Comparison of ENCODE assay signal across 1 cellular context in the genomic region with DNA sequence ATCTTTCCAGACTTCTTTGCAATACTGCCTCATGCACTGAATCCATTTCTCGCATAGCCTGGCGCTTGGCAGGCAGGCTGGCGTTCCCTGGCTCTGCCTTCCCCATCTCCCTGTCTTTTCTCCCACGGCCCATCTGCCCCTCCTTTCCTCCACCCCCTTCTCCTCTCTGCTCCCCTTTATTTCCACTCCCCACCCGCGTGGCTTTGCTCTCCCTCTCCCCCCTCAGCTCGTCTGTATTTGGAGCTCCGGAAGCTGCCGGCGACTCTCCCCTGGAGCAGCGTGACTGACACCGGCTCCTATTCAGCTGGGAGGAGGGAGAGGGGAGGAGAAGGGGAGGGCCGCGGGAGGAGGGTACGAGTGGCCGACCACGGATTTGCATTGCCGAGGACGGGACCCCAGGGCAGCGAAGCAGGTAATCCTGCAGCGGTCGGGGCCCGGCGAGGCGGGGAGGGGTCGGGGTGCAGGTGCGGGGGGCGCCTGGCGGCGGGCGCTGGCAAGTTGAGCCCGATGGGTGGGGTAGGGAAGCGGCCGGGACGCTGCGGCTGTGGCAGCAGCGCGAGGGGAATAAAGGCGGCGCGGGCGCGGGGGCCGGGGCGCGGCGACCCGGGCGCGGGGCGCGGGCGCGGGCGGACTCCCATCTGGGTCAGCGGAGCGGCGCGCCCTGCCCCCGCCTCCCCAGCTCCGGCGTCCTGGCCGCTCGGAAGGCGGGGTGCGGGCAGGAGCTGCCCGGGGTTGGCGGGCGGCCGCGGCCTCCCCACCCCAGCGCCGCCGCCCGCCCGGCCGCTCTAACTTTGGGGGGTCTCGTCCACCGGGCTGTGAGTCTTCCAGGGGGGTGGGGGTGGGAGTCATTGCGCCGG.
TF ChIP-seq lines count a peak whose summit lies in the region.

A gene with protein sequence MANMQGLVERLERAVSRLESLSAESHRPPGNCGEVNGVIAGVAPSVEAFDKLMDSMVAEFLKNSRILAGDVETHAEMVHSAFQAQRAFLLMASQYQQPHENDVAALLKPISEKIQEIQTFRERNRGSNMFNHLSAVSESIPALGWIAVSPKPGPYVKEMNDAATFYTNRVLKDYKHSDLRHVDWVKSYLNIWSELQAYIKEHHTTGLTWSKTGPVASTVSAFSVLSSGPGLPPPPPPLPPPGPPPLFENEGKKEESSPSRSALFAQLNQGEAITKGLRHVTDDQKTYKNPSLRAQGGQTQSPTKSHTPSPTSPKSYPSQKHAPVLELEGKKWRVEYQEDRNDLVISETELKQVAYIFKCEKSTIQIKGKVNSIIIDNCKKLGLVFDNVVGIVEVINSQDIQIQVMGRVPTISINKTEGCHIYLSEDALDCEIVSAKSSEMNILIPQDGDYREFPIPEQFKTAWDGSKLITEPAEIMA (plus strand): TSS at position 261 of the 857 bp plus-strand sequence. CDS start 27,961 bp downstream, outside the sequence.

TF ChIP-seq in HepG2, 621 proteins besides CTCF, POLR2A, EP300 and RAD21 (continued from another document):
- TF ChIP-seq, protein P1, sequence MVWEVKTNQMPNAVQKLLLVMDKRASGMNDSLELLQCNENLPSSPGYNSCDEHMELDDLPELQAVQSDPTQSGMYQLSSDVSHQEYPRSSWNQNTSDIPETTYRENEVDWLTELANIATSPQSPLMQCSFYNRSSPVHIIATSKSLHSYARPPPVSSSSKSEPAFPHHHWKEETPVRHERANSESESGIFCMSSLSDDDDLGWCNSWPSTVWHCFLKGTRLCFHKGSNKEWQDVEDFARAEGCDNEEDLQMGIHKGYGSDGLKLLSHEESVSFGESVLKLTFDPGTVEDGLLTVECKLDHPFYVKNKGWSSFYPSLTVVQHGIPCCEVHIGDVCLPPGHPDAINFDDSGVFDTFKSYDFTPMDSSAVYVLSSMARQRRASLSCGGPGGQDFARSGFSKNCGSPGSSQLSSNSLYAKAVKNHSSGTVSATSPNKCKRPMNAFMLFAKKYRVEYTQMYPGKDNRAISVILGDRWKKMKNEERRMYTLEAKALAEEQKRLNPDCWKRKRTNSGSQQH (CRISPR knock-in tag; IDR thresholded peaks at IDR 0.05; ENCODE audit: low read depth) = peak; percentile 74; the same call in 1 of the 2 replicates
- TF ChIP-seq NFE2 (CRISPR knock-in tag; IDR thresholded peaks at IDR 0.05) = no peak
- TF ChIP-seq ZNF75D (CRISPR knock-in tag; IDR thresholded peaks at IDR 0.05; ENCODE audit: borderline replicate concordance) = no peak
- TF ChIP-seq HOXD1 (CRISPR knock-in tag; IDR thresholded peaks at IDR 0.05) = no peak
- TF ChIP-seq SP4 (CRISPR knock-in tag; IDR thresholded peaks at IDR 0.05) = 0 out of 2 replicates have a peak, but pooled peaks have one; percentile 31
- no peak for TF ChIP-seq ZNF616 (CRISPR knock-in tag; IDR thresholded peaks at IDR 0.05; ENCODE audit: low read depth)
- peak; percentile 73 for TF ChIP-seq PCBP2 (optimal IDR thresholded peaks at IDR 0.05; ENCODE audit: low read depth, low read length, poor library complexity, severe bottlenecking)
- TF ChIP-seq ZNF598 (CRISPR knock-in tag; IDR thresholded peaks at IDR 0.05; ENCODE audit: borderline replicate concordance) = peak; percentile 76; the same call in 1 of the 2 replicates
- TF ChIP-seq, protein P2, sequence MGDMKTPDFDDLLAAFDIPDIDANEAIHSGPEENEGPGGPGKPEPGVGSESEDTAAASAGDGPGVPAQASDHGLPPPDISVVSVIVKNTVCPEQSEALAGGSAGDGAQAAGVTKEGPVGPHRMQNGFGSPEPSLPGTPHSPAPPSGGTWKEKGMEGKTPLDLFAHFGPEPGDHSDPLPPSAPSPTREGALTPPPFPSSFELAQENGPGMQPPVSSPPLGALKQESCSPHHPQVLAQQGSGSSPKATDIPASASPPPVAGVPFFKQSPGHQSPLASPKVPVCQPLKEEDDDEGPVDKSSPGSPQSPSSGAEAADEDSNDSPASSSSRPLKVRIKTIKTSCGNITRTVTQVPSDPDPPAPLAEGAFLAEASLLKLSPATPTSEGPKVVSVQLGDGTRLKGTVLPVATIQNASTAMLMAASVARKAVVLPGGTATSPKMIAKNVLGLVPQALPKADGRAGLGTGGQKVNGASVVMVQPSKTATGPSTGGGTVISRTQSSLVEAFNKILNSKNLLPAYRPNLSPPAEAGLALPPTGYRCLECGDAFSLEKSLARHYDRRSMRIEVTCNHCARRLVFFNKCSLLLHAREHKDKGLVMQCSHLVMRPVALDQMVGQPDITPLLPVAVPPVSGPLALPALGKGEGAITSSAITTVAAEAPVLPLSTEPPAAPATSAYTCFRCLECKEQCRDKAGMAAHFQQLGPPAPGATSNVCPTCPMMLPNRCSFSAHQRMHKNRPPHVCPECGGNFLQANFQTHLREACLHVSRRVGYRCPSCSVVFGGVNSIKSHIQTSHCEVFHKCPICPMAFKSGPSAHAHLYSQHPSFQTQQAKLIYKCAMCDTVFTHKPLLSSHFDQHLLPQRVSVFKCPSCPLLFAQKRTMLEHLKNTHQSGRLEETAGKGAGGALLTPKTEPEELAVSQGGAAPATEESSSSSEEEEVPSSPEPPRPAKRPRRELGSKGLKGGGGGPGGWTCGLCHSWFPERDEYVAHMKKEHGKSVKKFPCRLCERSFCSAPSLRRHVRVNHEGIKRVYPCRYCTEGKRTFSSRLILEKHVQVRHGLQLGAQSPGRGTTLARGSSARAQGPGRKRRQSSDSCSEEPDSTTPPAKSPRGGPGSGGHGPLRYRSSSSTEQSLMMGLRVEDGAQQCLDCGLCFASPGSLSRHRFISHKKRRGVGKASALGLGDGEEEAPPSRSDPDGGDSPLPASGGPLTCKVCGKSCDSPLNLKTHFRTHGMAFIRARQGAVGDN (CRISPR knock-in tag; IDR thresholded peaks at IDR 0.05) = peak; percentile 90
- TF ChIP-seq, protein P3, sequence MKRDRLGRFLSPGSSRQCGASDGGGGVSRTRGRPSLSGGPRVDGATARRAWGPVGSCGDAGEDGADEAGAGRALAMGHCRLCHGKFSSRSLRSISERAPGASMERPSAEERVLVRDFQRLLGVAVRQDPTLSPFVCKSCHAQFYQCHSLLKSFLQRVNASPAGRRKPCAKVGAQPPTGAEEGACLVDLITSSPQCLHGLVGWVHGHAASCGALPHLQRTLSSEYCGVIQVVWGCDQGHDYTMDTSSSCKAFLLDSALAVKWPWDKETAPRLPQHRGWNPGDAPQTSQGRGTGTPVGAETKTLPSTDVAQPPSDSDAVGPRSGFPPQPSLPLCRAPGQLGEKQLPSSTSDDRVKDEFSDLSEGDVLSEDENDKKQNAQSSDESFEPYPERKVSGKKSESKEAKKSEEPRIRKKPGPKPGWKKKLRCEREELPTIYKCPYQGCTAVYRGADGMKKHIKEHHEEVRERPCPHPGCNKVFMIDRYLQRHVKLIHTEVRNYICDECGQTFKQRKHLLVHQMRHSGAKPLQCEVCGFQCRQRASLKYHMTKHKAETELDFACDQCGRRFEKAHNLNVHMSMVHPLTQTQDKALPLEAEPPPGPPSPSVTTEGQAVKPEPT (CRISPR knock-in tag; IDR thresholded peaks at IDR 0.05; ENCODE audit: low read depth) = no peak; the same call in 1 of the 2 replicates
- no peak for TF ChIP-seq NFE2L1 (CRISPR knock-in tag; IDR thresholded peaks at IDR 0.05; ENCODE audit: borderline replicate concordance)
- no peak for TF ChIP-seq CC2D1A (CRISPR knock-in tag; IDR thresholded peaks at IDR 0.05)
- peak; percentile 50 for TF ChIP-seq ZFX (CRISPR knock-in tag; IDR thresholded peaks at IDR 0.05; ENCODE audit: low read depth)
- no peak for TF ChIP-seq SETDB1 (CRISPR knock-in tag; IDR thresholded peaks at IDR 0.05; ENCODE audit: borderline replicate concordance)
- TF ChIP-seq, protein P4, sequence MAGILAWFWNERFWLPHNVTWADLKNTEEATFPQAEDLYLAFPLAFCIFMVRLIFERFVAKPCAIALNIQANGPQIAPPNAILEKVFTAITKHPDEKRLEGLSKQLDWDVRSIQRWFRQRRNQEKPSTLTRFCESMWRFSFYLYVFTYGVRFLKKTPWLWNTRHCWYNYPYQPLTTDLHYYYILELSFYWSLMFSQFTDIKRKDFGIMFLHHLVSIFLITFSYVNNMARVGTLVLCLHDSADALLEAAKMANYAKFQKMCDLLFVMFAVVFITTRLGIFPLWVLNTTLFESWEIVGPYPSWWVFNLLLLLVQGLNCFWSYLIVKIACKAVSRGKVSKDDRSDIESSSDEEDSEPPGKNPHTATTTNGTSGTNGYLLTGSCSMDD (CRISPR knock-in tag; IDR thresholded peaks at IDR 0.05) = no peak
- no peak; the same call in 1 of the 2 replicates for TF ChIP-seq ZNF12 (CRISPR knock-in tag; IDR thresholded peaks at IDR 0.05)
- peak; percentile 82 for TF ChIP-seq JUNB (CRISPR knock-in tag; IDR thresholded peaks at IDR 0.05; ENCODE audit: borderline replicate concordance)
- TF ChIP-seq, protein P5, sequence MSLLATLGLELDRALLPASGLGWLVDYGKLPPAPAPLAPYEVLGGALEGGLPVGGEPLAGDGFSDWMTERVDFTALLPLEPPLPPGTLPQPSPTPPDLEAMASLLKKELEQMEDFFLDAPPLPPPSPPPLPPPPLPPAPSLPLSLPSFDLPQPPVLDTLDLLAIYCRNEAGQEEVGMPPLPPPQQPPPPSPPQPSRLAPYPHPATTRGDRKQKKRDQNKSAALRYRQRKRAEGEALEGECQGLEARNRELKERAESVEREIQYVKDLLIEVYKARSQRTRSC (CRISPR knock-in tag; IDR thresholded peaks at IDR 0.05; ENCODE audit: low read depth) = no peak
- TF ChIP-seq ZNF607 (CRISPR knock-in tag; IDR thresholded peaks at IDR 0.05; ENCODE audit: borderline replicate concordance) = peak; percentile 65; the same call in 1 of the 2 replicates
- no peak for TF ChIP-seq ZNF879 (CRISPR knock-in tag; IDR thresholded peaks at IDR 0.05)
